ENCODE assay signal across 20 cellular contexts in genomic region chr1:62398377-62398776, GRCh38. TPM values are rescaled to one million over a fixed set of nuclear protein-coding genes. Genes with fewer than 3 reads are reported as not detected.
DNase-seq lines count a peak whose midpoint lies in the region; ATAC-seq and TF ChIP-seq lines count a peak whose summit lies in the region.
"Had no signal": no experiment of that assay in that cellular context is flagged by ENCODE, and none has a peak within 500 bp of the region (broad histone marks: within the 10 kb centered on the region; RNA-seq: fewer than 3 reads in every experiment).

No MANE protein-coding gene starts in this region.

- no peak for TF ChIP-seq CTCF in PC-9 (conservative IDR thresholded peaks at IDR 0.05)

- no peaks in the 10 kb centered on the region for H3K36me3 ChIP-seq in PC-9 (ENCODE audit: low read depth)
- H3K36me3 ChIP-seq: left lung, upper lobe of right lung had no signal

- no peaks in the 10 kb centered on the region for H3K9me2 ChIP-seq in PC-9 (ENCODE audit: insufficient read depth)

- CTCF ChIA-PET in PC-9 (lab: Charles Lee): no interaction called here

- POLR2A ChIA-PET in PC-9 (lab: Charles Lee; ENCODE audit: unreplicated experiment): no interaction called here

- no peak overlapping the region for H3K27ac Mint-ChIP-seq in activated CD4-positive, alpha-beta T cell treated with anti-CD3 and anti-CD28 coated beads, Interleukin-2, amount 10 ng/mL, durations not matched to agents 24 days and 14 days
- H3K27ac Mint-ChIP-seq: activated naive CD8-positive, alpha-beta T cell; CD4-positive, alpha-beta T cell had no signal

- H3K4me1 ChIP-seq in PC-9 (replicated peaks; ENCODE audit: insufficient read depth): no peaks in the 10 kb centered on the region
- H3K4me1 ChIP-seq: left lung, upper lobe of right lung had no signal

- H3K4me3 ChIP-seq in PC-9: no peak overlapping the region
- H3K4me3 ChIP-seq: left lung, upper lobe of right lung had no signal

- H3K4me3 Mint-ChIP-seq in activated CD4-positive, alpha-beta T cell treated with anti-CD3 and anti-CD28 coated beads, Interleukin-2, amount 10 ng/mL, durations not matched to agents 24 days and 14 days: no peak overlapping the region
- H3K4me3 Mint-ChIP-seq: activated naive CD8-positive, alpha-beta T cell; CD4-positive, alpha-beta T cell had no signal

- no peaks in the 10 kb centered on the region for H3K9me3 ChIP-seq in PC-9 (ENCODE audit: insufficient read depth, low read depth)
- H3K9me3 ChIP-seq: left lung, upper lobe of right lung had no signal

- no peak overlapping the region for H2AFZ ChIP-seq in PC-9

- H3K9me3 Mint-ChIP-seq in activated CD4-positive, alpha-beta T cell treated with anti-CD3 and anti-CD28 coated beads, Interleukin-2, amount 10 ng/mL, durations not matched to agents 24 days and 14 days: no peaks in the 10 kb centered on the region
- H3K9me3 Mint-ChIP-seq: CD4-positive, alpha-beta T cell had no signal

- H3F3A ChIP-seq in PC-9 (ENCODE audit: insufficient read depth, low read depth): no peaks in the 10 kb centered on the region; the same call in 1 of the 2 replicates

- intact Hi-C loops in PC-9 (cut with micrococcal nuclease; ENCODE audit: unreplicated experiment): no loop called here
- intact Hi-C loops in activated CD4-positive, alpha-beta T cell treated with anti-CD3 and anti-CD28 coated beads, Interleukin-2, amount 10 ng/mL, durations not matched to agents 24 days and 14 days (cut with micrococcal nuclease): no loop called here

- no peak for ATAC-seq in GM21360 (IDR thresholded peaks at IDR 0.05; ENCODE audit: unreplicated experiment)
- ATAC-seq: left lung; stimulated activated naive CD8-positive, alpha-beta T cell treated with anti-CD3 and anti-CD28 coated beads, Interleukin-15, Interleukin-2, amounts not matched to agents 100 U/mL and 50 U/mL, for 24 hours; upper lobe of right lung had no signal

- BruUV-seq in PC-9 (replicated peaks; lab: Mats Ljungman, UMichigan): no TSS peak

- no peak overlapping the region for H3K4me2 ChIP-seq in PC-9

- no peaks in the 10 kb centered on the region for H3K4me1 Mint-ChIP-seq in activated CD4-positive, alpha-beta T cell treated with anti-CD3 and anti-CD28 coated beads, Interleukin-2, amount 10 ng/mL, durations not matched to agents 24 days and 14 days

- no peaks in the 10 kb centered on the region for H4K20me1 ChIP-seq in PC-9 (ENCODE audit: insufficient read depth)

- no peaks in the 10 kb centered on the region for H3K27me3 ChIP-seq in PC-9 (ENCODE audit: insufficient read depth, low read depth)
- H3K27me3 ChIP-seq: left lung, upper lobe of right lung had no signal

- peaks cover 4% of the 10 kb centered on the region for H3K27me3 Mint-ChIP-seq in activated CD4-positive, alpha-beta T cell treated with anti-CD3 and anti-CD28 coated beads, Interleukin-2, amount 10 ng/mL, durations not matched to agents 24 days and 14 days
- H3K27me3 Mint-ChIP-seq: activated naive CD8-positive, alpha-beta T cell; CD4-positive, alpha-beta T cell had no signal

- H3K36me3 Mint-ChIP-seq in activated CD4-positive, alpha-beta T cell treated with anti-CD3 and anti-CD28 coated beads, Interleukin-2, amount 10 ng/mL, durations not matched to agents 24 days and 14 days (ENCODE audit: low read depth): no peaks in the 10 kb centered on the region
- H3K36me3 Mint-ChIP-seq: activated naive CD8-positive, alpha-beta T cell had no signal

- DNase-seq in ELR (ENCODE audit: low read depth): peak; percentile 84
- DNase-seq in PC-9: peak; percentile 22 to 63
- peak; percentile 39 for DNase-seq in epithelial cell of prostate (ENCODE audit: low read depth, low spot score)
- peak; percentile 19 for DNase-seq in renal cortical epithelial cell (ENCODE audit: low read depth)
- DNase-seq in activated CD4-positive, alpha-beta T cell treated with anti-CD3 and anti-CD28 coated beads, Interleukin-2, amount 10 ng/mL, durations not matched to agents 24 days and 14 days: no peak
- DNase-seq in NCI-H2171 treated with DMSO at 0.1 percent for 48 hours (lab: John Stamatoyannopoulos, UW): no peak
- DNase-seq: activated CD4-positive, alpha-beta T cell treated with anti-CD3 and anti-CD28 coated beads for 4 hours; activated T-cell treated with anti-CD3 and anti-CD28 coated beads for 4 hours; CD4-positive, alpha-beta T cell; erythroblast; hypothalamus; left lung; NCI-H2081 treated with DMSO at 0.1 percent for 48 hours; NCI-H774; RPMI8226; stimulated activated naive CD8-positive, alpha-beta T cell treated with anti-CD3 and anti-CD28 coated beads, Interleukin-15, Interleukin-2, amounts not matched to agents 100 U/mL and 50 U/mL, for 24 hours; T-helper 2 cell; upper lobe of right lung had no signal

- no peaks in the 10 kb centered on the region for H3K79me2 ChIP-seq in PC-9 (ENCODE audit: low read depth)

- H3K27ac ChIP-seq in PC-9 (no peak overlapping the region), epithelial cell of prostate (peak overlapping the region; percentile 2)
- H3K27ac ChIP-seq: left lung, upper lobe of right lung had no signal

RNA-seq across cellular contexts. Expression of gene USP1, which starts 38.5 kb away (rescaled TPM):
- total RNA-seq in PC-9 (2021): 42.1 and 50.3 TPM in 2 replicates
- 24.5 and 30.0 TPM in 2 replicates for total RNA-seq in renal cortical epithelial cell
- total RNA-seq in activated CD4-positive, alpha-beta T cell treated with anti-CD3 and anti-CD28 coated beads, Interleukin-2, amount 10 ng/mL, durations not matched to agents 24 days and 14 days: 77.4 and 81.5 TPM in 2 replicates

Comparison
In these comparisons a context has a peak if more than half of its experiments do, and no peak if none do; other contexts are left out.
1. DNase-seq: peak in ELR (single experiment), PC-9 (2 of 2), epithelial cell of prostate (single experiment) and renal cortical epithelial cell (single experiment); none in activated CD4-positive, alpha-beta T cell treated with anti-CD3 and anti-CD28 coated beads, Interleukin-2, amount 10 ng/mL, durations not matched to agents 24 days and 14 days (single experiment) and NCI-H2171 treated with DMSO at 0.1 percent for 48 hours (single experiment).